24 cellular contexts compared by ENCODE assay signal in genomic region chr10:79190740-79191261, GRCh38.
DNase-seq lines count a peak whose midpoint lies in the region; ATAC-seq and TF ChIP-seq lines count a peak whose summit lies in the region.
"Had no signal": no experiment of that assay in that cellular context is flagged by ENCODE, and none has a peak within 500 bp of the region (broad histone marks: within the 10 kb centered on the region; RNA-seq: fewer than 3 reads in every experiment).

No MANE protein-coding gene starts in this region.

- H3K4me1 ChIP-seq in left ventricle myocardium inferior = peaks cover 100% of the 10 kb centered on the region
- H3K4me1 ChIP-seq in OCI-LY7 (ENCODE audit: insufficient read depth, low read length, poor library complexity, severe bottlenecking) = peaks cover 47% of the 10 kb centered on the region
- H3K4me1 ChIP-seq in mesenchymal stem cell (ENCODE audit: control insufficient read depth, insufficient read depth, low read depth, low read length) = peaks cover 81% of the 10 kb centered on the region
- peaks cover 6 to 7% of the 10 kb centered on the region in 2 donors for H3K4me1 ChIP-seq in uterus

- no TSS peak for BruUV-seq in OCI-LY7 (replicated peaks; lab: Mats Ljungman, UMichigan)

- peak overlapping the region; percentile 21 for H2AK5ac ChIP-seq in mesenchymal stem cell (ENCODE audit: low read length, severe bottlenecking)

- no peaks in the 10 kb centered on the region for H3K36me3 Mint-ChIP-seq in T-helper 2 cell treated with Interferon-gamma antibody and Interleukin-4, amounts not matched to agents 5 μg/mL and 100 μg/mL, for 36 hours (ENCODE audit: low read depth)
- H3K36me3 Mint-ChIP-seq: activated CD8-positive, alpha-beta memory T cell treated with anti-CD3 and anti-CD28 coated beads, Interleukin-2, amount 10 ng/mL, durations not matched to agents 7 days and 5 days; natural killer cell treated with Interleukin-12 subunit alpha and Interleukin-12 subunit beta and Interleukin-15 and Interleukin-18, amount 100 ng/mL, for 72 hours had no signal

- no peak overlapping the region for H3K4me3 Mint-ChIP-seq in T-helper 2 cell treated with Interferon-gamma antibody and Interleukin-4, amounts not matched to agents 5 μg/mL and 100 μg/mL, for 36 hours
- H3K4me3 Mint-ChIP-seq: activated CD4-positive, alpha-beta T cell treated with anti-CD3 and anti-CD28 coated beads, Interleukin-2, amount 10 ng/mL, durations not matched to agents 7 days and 5 days; activated CD8-positive, alpha-beta memory T cell treated with anti-CD3 and anti-CD28 coated beads, Interleukin-2, amount 10 ng/mL, durations not matched to agents 7 days and 5 days; activated naive CD4-positive, alpha-beta T cell treated with anti-CD3 and anti-CD28 coated beads for 36 hours; activated T-cell treated with anti-CD3 and anti-CD28 coated beads, Interleukin-2, amount 50 U/mL, for 72 hours; brain; natural killer cell treated with Interleukin-12 subunit alpha and Interleukin-12 subunit beta and Interleukin-15 and Interleukin-18, amount 100 ng/mL, for 72 hours had no signal

- intact Hi-C loops in left ventricle myocardium inferior (cut with micrococcal nuclease) = loop anchor here (5.0 to 10.0 kb wide), 3 partner anchors 124 to 1146 kb away; partner anchors contain the start of gene ZMIZ1
- intact Hi-C loops in left cardiac atrium (cut with DNase I) = loop anchor here (5.0 to 10.0 kb wide), 5 partner anchors 38 to 1144 kb away; no protein-coding TSS in a partner anchor
- intact Hi-C loops in OCI-LY7 (cut with micrococcal nuclease; ENCODE audit: unreplicated experiment) = loop anchor here (10.0 kb wide), 1 partner anchor 756 kb away; no protein-coding TSS in a partner anchor
- intact Hi-C loops in uterus (cut with DNase I; ENCODE audit: low total_unique reads) = loop anchor here (10.0 kb wide), 1 partner anchor 886 kb away; no protein-coding TSS in a partner anchor
- intact Hi-C loops in lower leg skin (cut with DNase I; ENCODE audit: low total_unique reads) = loop anchor here (10.0 kb wide), 1 partner anchor 116 kb away; no protein-coding TSS in a partner anchor

- WGBS in mesenchymal stem cell = 100% methylated on average over 1 of the region's 1 CpG
- WGBS in lower leg skin, 2 donors = 86 to 90% methylated on average over 1 of the region's 1 CpG

- H3K4me2 ChIP-seq in OCI-LY7 (ENCODE audit: low read length) (peak overlapping the region; percentile 36), mesenchymal stem cell (ENCODE audit: low read length, poor library complexity, severe bottlenecking) (no peak overlapping the region)

- H3K27me3 ChIP-seq in left ventricle myocardium inferior (ENCODE audit: low read depth) (no peaks in the 10 kb centered on the region), mesenchymal stem cell (ENCODE audit: control insufficient read depth in 1 of 2, insufficient read depth in 1 of 2, low read length in 2 of 2) (no peaks in the 10 kb centered on the region), uterus (no peaks in the 10 kb centered on the region)
- H3K27me3 ChIP-seq: vagina had no signal

- ATAC-seq in left cardiac atrium = no peak
- ATAC-seq: activated CD8-positive, alpha-beta memory T cell treated with anti-CD3 and anti-CD28 coated beads, Interleukin-2, amount 10 ng/mL, durations not matched to agents 7 days and 5 days; activated T-cell treated with anti-CD3 and anti-CD28 coated beads, Interleukin-2, amount 50 U/mL, for 72 hours; natural killer cell treated with Interleukin-12 subunit alpha and Interleukin-12 subunit beta and Interleukin-15 and Interleukin-18, amount 100 ng/mL, for 72 hours had no signal

- no peaks in the 10 kb centered on the region for H3K9me3 Mint-ChIP-seq in T-helper 2 cell treated with Interferon-gamma antibody and Interleukin-4, amounts not matched to agents 5 μg/mL and 100 μg/mL, for 36 hours
- H3K9me3 Mint-ChIP-seq: activated CD4-positive, alpha-beta T cell treated with anti-CD3 and anti-CD28 coated beads, Interleukin-2, amount 10 ng/mL, durations not matched to agents 7 days and 5 days; activated naive CD4-positive, alpha-beta T cell treated with anti-CD3 and anti-CD28 coated beads for 36 hours; activated T-cell treated with anti-CD3 and anti-CD28 coated beads, Interleukin-2, amount 50 U/mL, for 72 hours; natural killer cell treated with Interleukin-12 subunit alpha and Interleukin-12 subunit beta and Interleukin-15 and Interleukin-18, amount 100 ng/mL, for 72 hours had no signal

- POLR2A ChIA-PET in OCI-LY7 (lab: Charles Lee) = interaction anchor here (0.6 to 1.2 kb wide), 4 partner anchors 52 to 220 kb away, joined by 3 to 5 read pairs (median 4); no protein-coding TSS in a partner anchor

- TF ChIP-seq CTCF in left ventricle myocardium inferior (IDR thresholded peaks at IDR 0.05; ENCODE audit: borderline replicate concordance) (no peak), OCI-LY7 (conservative IDR thresholded peaks at IDR 0.05; ENCODE audit: low read length) (no peak), uterus (IDR thresholded peaks at IDR 0.05) (no peak), lower leg skin (IDR thresholded peaks at IDR 0.05) (no peak)

- no peak overlapping the region for H3K14ac ChIP-seq in mesenchymal stem cell (ENCODE audit: low read length in 2 of 2)

- no peak overlapping the region for H2BK12ac ChIP-seq in mesenchymal stem cell (ENCODE audit: low read length in 2 of 2)

- H3K9me2 ChIP-seq in OCI-LY7 (ENCODE audit: insufficient read depth, low read length) = no peaks in the 10 kb centered on the region

- no peak overlapping the region for H2BK15ac ChIP-seq in mesenchymal stem cell (ENCODE audit: low read depth, poor library complexity, severe bottlenecking)

- no peak for DNase-seq in left ventricle myocardium inferior
- no peak for DNase-seq in left cardiac atrium
- peak; percentile 68 for DNase-seq in OCI-LY7 (ENCODE audit: low spot score)
- no peak for DNase-seq in mesenchymal stem cell
- no peak for DNase-seq in uterus
- no peak for DNase-seq in lower leg skin (ENCODE audit: low spot score in 2 of 2)
- no peak for DNase-seq in T-helper 2 cell treated with Interferon-gamma antibody and Interleukin-4, amounts not matched to agents 5 μg/mL and 100 μg/mL, for 36 hours (ENCODE audit: low spot score)
- DNase-seq in T1000 (lab: John Stamatoyannopoulos, UW) = no peak
- DNase-seq: activated CD4-positive, alpha-beta T cell treated with anti-CD3 and anti-CD28 coated beads, Interleukin-2, amount 10 ng/mL, durations not matched to agents 7 days and 5 days; activated CD8-positive, alpha-beta memory T cell treated with anti-CD3 and anti-CD28 coated beads, Interleukin-2, amount 10 ng/mL, durations not matched to agents 7 days and 5 days; activated naive CD4-positive, alpha-beta T cell treated with anti-CD3 and anti-CD28 coated beads for 36 hours; activated T-cell treated with anti-CD3 and anti-CD28 coated beads, Interleukin-2, amount 50 U/mL, for 72 hours; COR-L47; DND-41; Kasumi-1; MV-4-11; NCI-H510A; OCI-M1; retina; stimulated activated CD4-positive, alpha-beta T cell treated with anti-CD3 and anti-CD28 coated beads, Interleukin-2, amount 100 ng/mL, for 48 hours; WERI-Rb-1 had no signal

- no peak overlapping the region for H3K27ac Mint-ChIP-seq in T-helper 2 cell treated with Interferon-gamma antibody and Interleukin-4, amounts not matched to agents 5 μg/mL and 100 μg/mL, for 36 hours
- H3K27ac Mint-ChIP-seq: activated CD4-positive, alpha-beta T cell treated with anti-CD3 and anti-CD28 coated beads, Interleukin-2, amount 10 ng/mL, durations not matched to agents 7 days and 5 days; activated CD8-positive, alpha-beta memory T cell treated with anti-CD3 and anti-CD28 coated beads, Interleukin-2, amount 10 ng/mL, durations not matched to agents 7 days and 5 days; activated naive CD4-positive, alpha-beta T cell treated with anti-CD3 and anti-CD28 coated beads for 36 hours; activated T-cell treated with anti-CD3 and anti-CD28 coated beads, Interleukin-2, amount 50 U/mL, for 72 hours had no signal

- TF ChIP-seq POLR2A in uterus (IDR thresholded peaks at IDR 0.05) = no peak
- TF ChIP-seq POLR2A in lower leg skin (IDR thresholded peaks at IDR 0.05) = no peak

- no peak overlapping the region for H4K91ac ChIP-seq in mesenchymal stem cell (ENCODE audit: low read length)

- no peak overlapping the region for H2AFZ ChIP-seq in OCI-LY7 (ENCODE audit: low read length)
- H2AFZ ChIP-seq in mesenchymal stem cell (ENCODE audit: low read depth, low read length) = no peak overlapping the region

- CTCF ChIA-PET in OCI-LY7 (lab: Charles Lee; ENCODE audit: unreplicated experiment) = no interaction called here

- H3K23ac ChIP-seq in mesenchymal stem cell (ENCODE audit: low read length in 2 of 2) = no peak overlapping the region

- peaks cover 14% of the 10 kb centered on the region for H3K36me3 ChIP-seq in left ventricle myocardium inferior
- H3K36me3 ChIP-seq in OCI-LY7 (ENCODE audit: insufficient read depth, low read length) = no peaks in the 10 kb centered on the region; the same call in 1 of the 2 replicates
- peaks cover 52% of the 10 kb centered on the region in 2 experiments for H3K36me3 ChIP-seq in mesenchymal stem cell (ENCODE audit: control insufficient read depth in 1 of 2, insufficient read depth in 2 of 2, low read depth in 1 of 2, low read length in 2 of 2)
- no peaks in the 10 kb centered on the region for H3K36me3 ChIP-seq in uterus
- H3K36me3 ChIP-seq: vagina had no signal

- peaks cover 4% of the 10 kb centered on the region; the same call in 1 of the 2 replicates for H4K20me1 ChIP-seq in OCI-LY7 (ENCODE audit: insufficient read depth, low read length)

- peaks cover 39% of the 10 kb centered on the region for H3K79me1 ChIP-seq in mesenchymal stem cell (replicated peaks; ENCODE audit: low read length, poor library complexity, severe bottlenecking)

- no peaks in the 10 kb centered on the region for H3K27me3 Mint-ChIP-seq in T-helper 2 cell treated with Interferon-gamma antibody and Interleukin-4, amounts not matched to agents 5 μg/mL and 100 μg/mL, for 36 hours (ENCODE audit: low read depth)
- H3K27me3 Mint-ChIP-seq: activated CD4-positive, alpha-beta T cell treated with anti-CD3 and anti-CD28 coated beads, Interleukin-2, amount 10 ng/mL, durations not matched to agents 7 days and 5 days; activated CD8-positive, alpha-beta memory T cell treated with anti-CD3 and anti-CD28 coated beads, Interleukin-2, amount 10 ng/mL, durations not matched to agents 7 days and 5 days; brain; natural killer cell treated with Interleukin-12 subunit alpha and Interleukin-12 subunit beta and Interleukin-15 and Interleukin-18, amount 100 ng/mL, for 72 hours had no signal

- H3K9me3 ChIP-seq in left ventricle myocardium inferior (replicated peaks) (no peaks in the 10 kb centered on the region), OCI-LY7 (ENCODE audit: low read length) (no peaks in the 10 kb centered on the region), mesenchymal stem cell (ENCODE audit: control insufficient read depth, low read length) (no peaks in the 10 kb centered on the region), uterus (no peaks in the 10 kb centered on the region)
- H3K9me3 ChIP-seq: vagina had no signal

- H2BK5ac ChIP-seq in mesenchymal stem cell (ENCODE audit: low read depth, low read length, poor library complexity, severe bottlenecking) = no peak overlapping the region

- H3K18ac ChIP-seq in mesenchymal stem cell (ENCODE audit: low read depth in 1 of 2, low read length in 2 of 2) = no peak overlapping the region

- peak overlapping the region; percentile 79 for H3K27ac ChIP-seq in left ventricle myocardium inferior (replicated peaks)
- H3K27ac ChIP-seq in OCI-LY7 (ENCODE audit: low read depth, low read length, poor library complexity, severe bottlenecking) = peak overlapping the region; percentile 29
- H3K27ac ChIP-seq in mesenchymal stem cell (ENCODE audit: low read length, poor library complexity, severe bottlenecking) = no peak overlapping the region
- peak overlapping the region; percentile 64 to 78 for H3K27ac ChIP-seq in uterus
- H3K27ac ChIP-seq: WERI-Rb-1 had no signal

- no peak overlapping the region for H4K8ac ChIP-seq in mesenchymal stem cell (ENCODE audit: low read length)

- no peak overlapping the region for H3K9ac ChIP-seq in mesenchymal stem cell (ENCODE audit: low read length)

- H3K4me3 ChIP-seq in left ventricle myocardium inferior (no peak overlapping the region), OCI-LY7 (ENCODE audit: low read depth, low read length, poor library complexity, severe bottlenecking) (no peak overlapping the region), mesenchymal stem cell (ENCODE audit: insufficient read depth in 1 of 2, low read depth in 1 of 2, low read length in 2 of 2) (no peak overlapping the region), uterus (no peak overlapping the region), lower leg skin (ENCODE audit: low read depth, poor library complexity, severe bottlenecking) (no peak overlapping the region)
- H3K4me3 ChIP-seq: vagina had no signal

- H3K79me2 ChIP-seq in OCI-LY7 (ENCODE audit: insufficient read depth, low read depth, low read length) = no peaks in the 10 kb centered on the region

- no peak overlapping the region for H3K4ac ChIP-seq in mesenchymal stem cell (ENCODE audit: low read depth in 1 of 2, low read length in 2 of 2)

- H2BK120ac ChIP-seq in mesenchymal stem cell (ENCODE audit: low read depth, low read length) = no peak overlapping the region

- no peaks in the 10 kb centered on the region for H3K4me1 Mint-ChIP-seq in T-helper 2 cell treated with Interferon-gamma antibody and Interleukin-4, amounts not matched to agents 5 μg/mL and 100 μg/mL, for 36 hours (ENCODE audit: low read depth)
- H3K4me1 Mint-ChIP-seq: activated CD8-positive, alpha-beta memory T cell treated with anti-CD3 and anti-CD28 coated beads, Interleukin-2, amount 10 ng/mL, durations not matched to agents 7 days and 5 days had no signal
